8 cellular contexts compared by ENCODE assay signal in the genomic region with DNA sequence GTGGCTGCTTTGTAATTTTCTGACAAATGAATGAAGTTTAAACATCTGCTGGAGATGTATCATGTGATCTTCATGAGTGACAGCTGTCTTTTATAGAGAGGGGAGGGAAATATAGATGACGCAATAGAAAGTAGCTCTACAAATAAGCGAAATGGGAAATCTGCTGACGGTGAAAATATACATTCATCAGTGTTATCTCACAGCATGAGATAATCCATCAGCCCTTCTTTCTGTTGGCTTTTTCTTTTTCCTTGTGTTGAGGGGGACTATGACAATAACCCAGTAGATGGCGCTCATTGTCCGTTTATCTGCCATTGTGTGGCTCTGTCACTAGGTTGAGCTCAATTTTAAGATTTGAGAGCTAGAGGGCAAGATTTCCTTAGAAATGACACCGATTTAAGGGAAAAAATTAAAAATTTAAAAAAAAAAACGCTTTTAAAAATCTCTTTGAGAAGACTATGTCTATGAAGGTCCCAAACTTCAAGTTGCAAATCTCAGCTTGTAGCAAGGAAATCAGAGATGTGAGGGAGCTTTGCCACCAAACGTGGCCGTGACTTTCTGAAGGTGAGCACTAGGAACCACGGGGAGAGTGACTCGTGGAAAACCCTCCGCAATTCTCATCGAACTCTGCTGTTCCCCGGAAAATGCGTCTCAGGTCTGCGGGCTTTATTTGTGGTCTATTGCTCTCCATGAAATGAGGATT.
DNase-seq lines count a peak whose midpoint lies in the region; ATAC-seq and TF ChIP-seq lines count a peak whose summit lies in the region.

No MANE protein-coding gene starts in this region.

- no peaks in the 10 kb centered on the region for H3K4me1 Mint-ChIP-seq in endothelial cell (ENCODE audit: unreplicated experiment)

- no peak for TF ChIP-seq POLR2A in GM18505 (IDR thresholded peaks at IDR 0.05; ENCODE audit: borderline replicate concordance, extremely low read depth, insufficient read depth, insufficient read length)

- TF ChIP-seq CTCF in endothelial cell (IDR thresholded peaks at IDR 0.05; ENCODE audit: unreplicated experiment) = peak; percentile 60

- ATAC-seq in GM18505 (IDR thresholded peaks at IDR 0.05; ENCODE audit: unreplicated experiment) = peak; percentile 62
- ATAC-seq in HG02981 (IDR thresholded peaks at IDR 0.05; ENCODE audit: unreplicated experiment) = peak; percentile 74

- H3K27me3 Mint-ChIP-seq in endothelial cell (ENCODE audit: unreplicated experiment) = peaks cover 3% of the 10 kb centered on the region

- H3K4me3 Mint-ChIP-seq in endothelial cell (ENCODE audit: unreplicated experiment) = no peak overlapping the region

- H3K27ac Mint-ChIP-seq in endothelial cell (ENCODE audit: unreplicated experiment) = no peak overlapping the region

- no peaks in the 10 kb centered on the region for H3K9me3 Mint-ChIP-seq in endothelial cell (ENCODE audit: unreplicated experiment)

- no peaks in the 10 kb centered on the region for H3K36me3 Mint-ChIP-seq in endothelial cell (ENCODE audit: low read depth, unreplicated experiment)

- peak; percentile 28 to 46 for DNase-seq in AML-193 (lab: John Stamatoyannopoulos, UW)
- peak; percentile 7 for DNase-seq in NCI-H2227 treated with DMSO at 0.1 percent for 48 hours (lab: John Stamatoyannopoulos, UW)
- peak; percentile 72 for DNase-seq in activated CD4-positive, alpha-beta T cell treated with anti-CD3 and anti-CD28 coated beads for 48 hours
- peak; percentile 74 for DNase-seq in endothelial cell (ENCODE audit: low spot score)
- DNase-seq in mucosa of gallbladder (ENCODE audit: low spot score) = peak; percentile 76
- peak; percentile 96 for DNase-seq in superior temporal gyrus (ENCODE audit: extremely low spot score)

Comparison
In these comparisons a context has a peak if more than half of its experiments do, and no peak if none do; other contexts are left out.
1. Peak in every context shown above with its lines: DNase-seq and ATAC-seq.
2. DNase-seq: peak in every context shown above with its lines; median percentile 96 in superior temporal gyrus; 76 in mucosa of gallbladder; 74 in endothelial cell; 72 in activated CD4-positive, alpha-beta T cell treated with anti-CD3 and anti-CD28 coated beads for 48 hours; 37 in AML-193; 7 in NCI-H2227 treated with DMSO at 0.1 percent for 48 hours.